ENCODE assay signal across 5 cellular contexts in genomic region chr13:26723620-26724019, GRCh38. TPM values are rescaled to one million over a fixed set of nuclear protein-coding genes. Genes with fewer than 3 reads are reported as not detected.
"Had no signal": no experiment of that assay in that cellular context is flagged by ENCODE, and none has a peak within 500 bp of the region (broad histone marks: within the 10 kb centered on the region; RNA-seq: fewer than 3 reads in every experiment).

No MANE protein-coding gene starts in this region.

RNA-seq across cellular contexts. Expression of gene GPR12, which starts 37.0 kb away (rescaled TPM):
- total RNA-seq: HepG2, HT-29, HT1080, IMR-90, K562 had no signal
